ENCODE assay signal across 21 cellular contexts in the genomic region with DNA sequence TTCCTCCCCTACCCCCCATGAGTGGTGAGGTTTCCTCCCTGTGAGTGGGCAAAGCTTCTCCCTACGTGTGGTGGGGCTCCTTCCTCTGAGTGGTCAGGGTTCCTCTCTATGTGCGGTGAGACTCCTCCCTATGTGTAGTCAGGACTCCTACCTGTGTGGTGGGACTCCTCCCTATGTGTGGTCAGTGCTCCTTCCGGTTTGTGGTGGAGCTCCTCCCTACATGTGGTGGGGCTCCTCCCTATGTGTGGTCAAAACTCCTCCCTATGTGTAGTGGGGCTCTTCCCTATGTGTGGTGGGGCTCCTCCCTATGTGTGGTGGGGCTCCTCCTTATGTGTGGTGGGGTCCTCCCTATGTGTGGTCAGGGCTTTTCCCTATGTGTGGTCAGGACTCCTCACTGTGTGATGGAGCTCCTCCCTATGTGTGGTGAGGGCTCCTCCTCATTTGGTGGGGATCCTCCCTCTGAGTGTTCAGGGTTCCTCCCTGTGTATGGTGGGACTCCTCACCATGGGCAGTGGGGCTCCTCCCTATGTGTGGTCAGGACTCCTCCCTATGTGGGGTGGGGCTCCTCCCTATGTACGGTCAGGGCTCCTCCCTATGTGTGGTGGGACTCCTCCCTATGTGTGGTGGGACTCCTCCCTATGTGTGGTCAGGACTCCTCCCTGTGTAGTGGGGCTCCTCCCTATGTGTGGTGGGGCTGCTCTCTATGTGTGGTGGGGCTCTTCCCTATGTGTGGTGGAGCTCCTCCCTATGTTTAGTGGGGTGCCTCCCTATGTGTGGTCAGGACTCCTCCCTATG. TPM values are rescaled to one million over a fixed set of nuclear protein-coding genes. Genes with fewer than 3 reads are reported as not detected.
"Had no signal": no experiment of that assay in that cellular context is flagged by ENCODE, and none has a peak within 500 bp of the region (broad histone marks: within the 10 kb centered on the region; RNA-seq: fewer than 3 reads in every experiment).

No MANE protein-coding gene starts in this region.

- ATAC-seq: activated naive CD8-positive, alpha-beta T cell treated with anti-CD3 and anti-CD28 coated beads, Interleukin-2, amount 50 U/mL, for 24 hours; activated T-helper 17 cell treated with anti-CD3 and anti-CD28 coated beads, Interleukin-2, amount 50 U/mL, for 72 hours; left lung had no signal

- H3K27me3 Mint-ChIP-seq: activated CD4-positive, alpha-beta T cell treated with anti-CD3 and anti-CD28 coated beads, Interleukin-2, amount 10 ng/mL, durations not matched to agents 24 days and 14 days; activated naive CD8-positive, alpha-beta T cell treated with anti-CD3 and anti-CD28 coated beads, Interleukin-2, amount 50 U/mL, for 24 hours; activated T-helper 17 cell treated with anti-CD3 and anti-CD28 coated beads, Interleukin-2, amount 50 U/mL, for 72 hours; brain; central memory CD8-positive, alpha-beta T cell; stimulated activated naive CD8-positive, alpha-beta T cell treated with anti-CD3 and anti-CD28 coated beads, Interleukin-15, Interleukin-2, amounts not matched to agents 100 ng/mL and 50 ng/mL, for 24 hours had no signal

- H3K27ac Mint-ChIP-seq: activated CD4-positive, alpha-beta T cell treated with anti-CD3 and anti-CD28 coated beads, Interleukin-2, amount 10 ng/mL, durations not matched to agents 24 days and 14 days; activated naive CD8-positive, alpha-beta T cell treated with anti-CD3 and anti-CD28 coated beads, Interleukin-2, amount 50 U/mL, for 24 hours; activated T-helper 17 cell treated with anti-CD3 and anti-CD28 coated beads, Interleukin-2, amount 50 U/mL, for 72 hours; brain; stimulated activated naive CD8-positive, alpha-beta T cell treated with anti-CD3 and anti-CD28 coated beads, Interleukin-15, Interleukin-2, amounts not matched to agents 100 ng/mL and 50 ng/mL, for 24 hours had no signal

- H3K4me1 ChIP-seq: colonic mucosa, left lung, suprapubic skin, transverse colon, vagina had no signal

- H3K4me3 ChIP-seq: colonic mucosa, left lung, suprapubic skin, transverse colon, vagina had no signal

- H3K27ac ChIP-seq: colonic mucosa, left lung, suprapubic skin, transverse colon, vagina had no signal

- DNase-seq: activated CD4-positive, alpha-beta T cell treated with anti-CD3 and anti-CD28 coated beads, Interleukin-2, amount 10 ng/mL, durations not matched to agents 24 days and 14 days; activated naive CD4-positive, alpha-beta T cell treated with Interleukin-2 at 50 U/mL for 16 hours; activated naive CD8-positive, alpha-beta T cell treated with anti-CD3 and anti-CD28 coated beads, Interleukin-2, amount 50 U/mL, for 24 hours; activated T-cell treated with anti-CD3 and anti-CD28 coated beads, Interleukin-2, amount 50 U/mL, for 1 hour; anterior cingulate cortex; colonic mucosa; head of caudate nucleus; left lung; stimulated activated CD4-positive, alpha-beta T cell treated with anti-CD3 and anti-CD28 coated beads, Interleukin-12 subunit alpha, Interleukin-12 subunit beta, amount 100 ng/mL, for 4 hours; stimulated activated CD4-positive, alpha-beta T cell treated with anti-CD3 and anti-CD28 coated beads, Interleukin-2, amount 100 ng/mL, for 24 hours; transverse colon had no signal

- H3K36me3 ChIP-seq: colonic mucosa, left lung, suprapubic skin, transverse colon, vagina had no signal

- H3K36me3 Mint-ChIP-seq: brain had no signal

- H3K4me1 Mint-ChIP-seq: activated CD4-positive, alpha-beta T cell treated with anti-CD3 and anti-CD28 coated beads, Interleukin-2, amount 10 ng/mL, durations not matched to agents 24 days and 14 days; activated naive CD8-positive, alpha-beta T cell treated with anti-CD3 and anti-CD28 coated beads, Interleukin-2, amount 50 U/mL, for 24 hours; activated T-helper 17 cell treated with anti-CD3 and anti-CD28 coated beads, Interleukin-2, amount 50 U/mL, for 72 hours; brain; central memory CD8-positive, alpha-beta T cell had no signal

- H3K9me3 ChIP-seq: colonic mucosa, suprapubic skin, transverse colon, vagina had no signal

- H3K4me3 Mint-ChIP-seq: activated CD4-positive, alpha-beta T cell treated with anti-CD3 and anti-CD28 coated beads, Interleukin-2, amount 10 ng/mL, durations not matched to agents 24 days and 14 days; activated naive CD8-positive, alpha-beta T cell treated with anti-CD3 and anti-CD28 coated beads, Interleukin-2, amount 50 U/mL, for 24 hours; activated T-helper 17 cell treated with anti-CD3 and anti-CD28 coated beads, Interleukin-2, amount 50 U/mL, for 72 hours; brain; central memory CD8-positive, alpha-beta T cell; stimulated activated naive CD8-positive, alpha-beta T cell treated with anti-CD3 and anti-CD28 coated beads, Interleukin-15, Interleukin-2, amounts not matched to agents 100 ng/mL and 50 ng/mL, for 24 hours had no signal

RNA-seq across cellular contexts. Expression of a gene that starts 29.0 kb away (rescaled TPM):
- total RNA-seq: activated CD4-positive, alpha-beta T cell treated with anti-CD3 and anti-CD28 coated beads, Interleukin-2, amount 10 ng/mL, durations not matched to agents 24 days and 14 days; activated T-helper 17 cell treated with anti-CD3 and anti-CD28 coated beads, Interleukin-2, amount 50 U/mL, for 72 hours; colonic mucosa; frontal cortex; left lung; myocyte; omental fat pad; posterior vena cava; suprapubic skin; transverse colon; vagina had no signal
